In genomic region chr17:76716834-76717205, GRCh38 we compare ENCODE assay signal across 10 cellular contexts. TPM values are rescaled to one million over a fixed set of nuclear protein-coding genes. Genes with fewer than 3 reads are reported as not detected.
DNase-seq lines count a peak whose midpoint lies in the region; ATAC-seq and TF ChIP-seq lines count a peak whose summit lies in the region.
"Had no signal": no experiment of that assay in that cellular context is flagged by ENCODE, and none has a peak within 500 bp of the region (broad histone marks: within the 10 kb centered on the region; RNA-seq: fewer than 3 reads in every experiment).

No MANE protein-coding gene starts in this region.

- no peaks in the 10 kb centered on the region for H3K27me3 Mint-ChIP-seq in neural progenitor cell (ENCODE audit: insufficient read depth, low read depth)

- no peak overlapping the region for H3K27ac Mint-ChIP-seq in neural progenitor cell

- ATAC-seq in left ventricle myocardium superior: no peak
- ATAC-seq in HG03521 (IDR thresholded peaks at IDR 0.05; ENCODE audit: unreplicated experiment): no peak
- ATAC-seq: Panc1 had no signal

- H3K79me2 ChIP-seq in neural progenitor cell (ENCODE audit: low read depth): no peaks in the 10 kb centered on the region

- no peak overlapping the region for H3K4me3 ChIP-seq in cardiac muscle cell
- no peak overlapping the region for H3K4me3 ChIP-seq in transverse colon
- no peak overlapping the region for H3K4me3 ChIP-seq in neural progenitor cell

- TF ChIP-seq CTCF in cardiac muscle cell (IDR thresholded peaks at IDR 0.05; ENCODE audit: low read depth, low read length): no peak
- TF ChIP-seq CTCF in transverse colon (IDR thresholded peaks at IDR 0.05): no peak
- no peak for TF ChIP-seq CTCF in neural progenitor cell (IDR thresholded peaks at IDR 0.05)

- WGBS in transverse colon (ENCODE audit: low coverage in 1 of 2), 2 donors: 64 to 77% methylated on average over 5 to 6 of the region's 6 CpGs

- no peak overlapping the region for H2AFZ ChIP-seq in neural progenitor cell (replicated peaks)

- H3K36me3 Mint-ChIP-seq in neural progenitor cell: peaks cover 25% of the 10 kb centered on the region

- no peak for TF ChIP-seq POLR2A in transverse colon (IDR thresholded peaks at IDR 0.05)

- no peak overlapping the region for H3K4me2 ChIP-seq in neural progenitor cell

- TF ChIP-seq EP300 in transverse colon (IDR thresholded peaks at IDR 0.05; ENCODE audit: low read depth): no peak

- no peak overlapping the region for H3K9ac ChIP-seq in neural progenitor cell

- H3K4me3 Mint-ChIP-seq in neural progenitor cell: no peak overlapping the region

- H3K4me1 Mint-ChIP-seq in neural progenitor cell: peaks cover 3% of the 10 kb centered on the region

- peaks cover 3% of the 10 kb centered on the region for H3F3A ChIP-seq in neural progenitor cell (ENCODE audit: low read depth)

- H3K27me3 ChIP-seq in cardiac muscle cell: no peaks in the 10 kb centered on the region
- H3K27me3 ChIP-seq in transverse colon: no peaks in the 10 kb centered on the region
- H3K27me3 ChIP-seq in neural progenitor cell: no peaks in the 10 kb centered on the region

- DNase-seq in cardiac muscle cell (ENCODE audit: low read depth in 1 of 2, low spot score in 1 of 2) (peak in 1 of 2 donors; percentile 98), left ventricle myocardium superior (no peak), amniotic stem cell (lab: John Stamatoyannopoulos, UW) (peak; percentile 47), iris pigment epithelial cell (ENCODE audit: low read depth) (peak; percentile 98), transverse colon (no peak), NCI-H1048 (lab: John Stamatoyannopoulos, UW) (no peak), neural progenitor cell (ENCODE audit: low spot score) (no peak)

- peaks cover 57% of the 10 kb centered on the region for H3K36me3 ChIP-seq in cardiac muscle cell
- H3K36me3 ChIP-seq in transverse colon: peaks cover 0 to 74% (median 26%) of the 10 kb centered on the region in 4 donors
- no peaks in the 10 kb centered on the region for H3K36me3 ChIP-seq in neural progenitor cell

- peak overlapping the region; percentile 76 for H3K27ac ChIP-seq in cardiac muscle cell
- H3K27ac ChIP-seq in transverse colon: peak overlapping the region; percentile 16 to 59 (median 48)
- no peak overlapping the region for H3K27ac ChIP-seq in neural progenitor cell

- no peaks in the 10 kb centered on the region for H4K20me1 ChIP-seq in neural progenitor cell (ENCODE audit: low read depth)

- H3K4me1 ChIP-seq in cardiac muscle cell (ENCODE audit: low read depth) (peaks cover 19% of the 10 kb centered on the region), transverse colon (peaks cover 0 to 27% (median 3%) of the 10 kb centered on the region in 4 donors), neural progenitor cell (no peaks in the 10 kb centered on the region)

- intact Hi-C loops in left ventricle myocardium superior (cut with micrococcal nuclease): loop anchor here (2.0 kb wide), 1 partner anchor 28 kb away; no protein-coding TSS in a partner anchor
- intact Hi-C loops in transverse colon (cut with DNase I; ENCODE audit: low total_unique reads): loop anchor here (5.0 kb wide), 1 partner anchor 35 kb away; no protein-coding TSS in a partner anchor

- no peaks in the 10 kb centered on the region for H3K9me3 ChIP-seq in cardiac muscle cell (ENCODE audit: low read depth)
- no peaks in the 10 kb centered on the region for H3K9me3 ChIP-seq in transverse colon
- no peaks in the 10 kb centered on the region for H3K9me3 ChIP-seq in neural progenitor cell (ENCODE audit: low read depth)

- in situ Hi-C loops in transverse colon (cut with MboI; ENCODE audit: low pct_ligation_motif_present in 1 of 4, low pct_unique_long_range_greater_than_20kb in 1 of 4, low sequenced_read_pairs in 3 of 4): loop anchor here in 1 of 4 donors (25.0 kb wide), 1 partner anchor 180 kb away; the partner anchor contains the start of genes CYGB and PRCD

- no peaks in the 10 kb centered on the region for H3K9me3 Mint-ChIP-seq in neural progenitor cell
- H3K9me3 Mint-ChIP-seq: activated T-helper 2 cell treated with anti-CD3 and anti-CD28 coated beads, Interferon-gamma antibody, Interleukin-2, Interleukin-4, amounts not matched to agents 10 μg/mL and 5 μg/mL and 100 μg/mL, durations not matched to agents 14 hours and 24 hours and 36 hours had no signal

RNA-seq across cellular contexts. Expression of gene MXRA7, which starts 6.1 kb away (rescaled TPM):
- total RNA-seq in cardiac muscle cell (101 and 123 TPM in 2 replicates), left ventricle myocardium superior (364 TPM), transverse colon (100 to 1,000 TPM in 1 of 4 donors, 10 to 100 TPM in 3; 31.0 to 633 (median 52.5) TPM), neural progenitor cell (ENCODE audit: low replicate concordance) (54.6 and 55.4 TPM in 2 replicates)
- 164 and 178 TPM in 2 replicates for polyA plus RNA-seq in cardiac muscle cell

RNA-seq across cellular contexts. Expression of gene JMJD6, which starts 9.6 kb away (rescaled TPM):
- 23.5 and 25.1 TPM in 2 replicates for total RNA-seq in cardiac muscle cell
- polyA plus RNA-seq in cardiac muscle cell: 25.3 and 33.6 TPM in 2 replicates
- total RNA-seq in left ventricle myocardium superior: 68.6 TPM
- 10 to 100 TPM; 25.4 to 58.4 (median 26.9) TPM for total RNA-seq in transverse colon
- total RNA-seq in neural progenitor cell (ENCODE audit: low replicate concordance): 8.7 and 11.6 TPM in 2 replicates

RNA-seq across cellular contexts. Expression of gene METTL23, which starts 9.8 kb away (rescaled TPM):
- total RNA-seq in cardiac muscle cell (47.6 and 62.0 TPM in 2 replicates), left ventricle myocardium superior (21.0 TPM), transverse colon (10 to 100 TPM in 3 of 4 donors, not detected in 1; 11.2 to 34.1 (median 24.7) TPM), neural progenitor cell (ENCODE audit: low replicate concordance) (38.1 and 40.4 TPM in 2 replicates)
- polyA plus RNA-seq in cardiac muscle cell: 77.9 and 83.0 TPM in 2 replicates

RNA-seq across cellular contexts. Expression of gene SRSF2, which starts 20.3 kb away (rescaled TPM):
- total RNA-seq in cardiac muscle cell (398 and 520 TPM in 2 replicates), left ventricle myocardium superior (78.0 TPM), transverse colon (1,000 to 10,000 TPM in 1 of 4 donors, 100 to 1,000 TPM in 3; 193 to 1,196 (median 348) TPM), neural progenitor cell (ENCODE audit: low replicate concordance) (329 and 333 TPM in 2 replicates)
- polyA plus RNA-seq in cardiac muscle cell: 217 and 265 TPM in 2 replicates

RNA-seq across cellular contexts. Expression of gene MFSD11, which starts 21.1 kb away (rescaled TPM):
- 45.8 and 69.2 TPM in 2 replicates for total RNA-seq in cardiac muscle cell
- polyA plus RNA-seq in cardiac muscle cell: 55.6 and 68.1 TPM in 2 replicates
- 21.3 TPM for total RNA-seq in left ventricle myocardium superior
- 10 to 100 TPM in 3 of 4 donors, 1 to 10 TPM in 1; 7.6 to 41.3 (median 25.7) TPM for total RNA-seq in transverse colon
- total RNA-seq in neural progenitor cell (ENCODE audit: low replicate concordance): 22.5 and 25.7 TPM in 2 replicates

Comparison
In these comparisons a context has a peak if more than half of its experiments do, and no peak if none do; other contexts are left out.
1. DNase-seq: peak in amniotic stem cell (single experiment) and iris pigment epithelial cell (single experiment); none in left ventricle myocardium superior (single experiment), transverse colon (single experiment), NCI-H1048 (single experiment) and neural progenitor cell (single experiment).